In the genomic region with DNA sequence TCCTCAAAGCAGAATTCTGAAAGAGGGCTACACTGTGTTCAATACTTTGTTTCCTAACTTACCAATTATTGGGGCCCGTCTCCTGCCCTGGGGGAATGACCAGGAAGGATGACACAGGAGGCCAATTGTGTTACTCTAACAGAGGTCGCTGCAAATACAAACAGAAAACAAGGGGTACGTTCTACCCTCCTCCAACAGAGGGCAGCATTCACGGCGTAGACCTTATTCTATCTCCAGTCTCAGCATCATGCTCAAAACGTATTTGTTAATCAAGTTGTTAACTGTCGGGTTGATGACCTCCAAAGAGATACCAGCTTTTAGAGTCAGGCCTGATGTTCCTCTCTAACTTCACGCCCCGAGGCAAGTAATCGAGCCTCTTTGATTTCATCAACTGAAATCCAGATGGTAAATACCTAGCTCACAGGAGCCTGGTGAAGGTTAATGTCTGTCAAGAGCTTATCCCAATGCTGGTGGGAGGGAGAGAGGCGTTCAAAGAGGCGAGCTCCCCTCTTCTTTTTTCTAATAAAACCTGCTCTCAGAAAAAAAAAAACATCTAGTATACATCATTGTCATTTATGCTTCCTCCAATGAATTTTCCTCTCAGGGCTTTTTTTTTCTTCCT, we compare ENCODE assay signal across 10 cellular contexts.
DNase-seq lines count a peak whose midpoint lies in the region; ATAC-seq, FAIRE-seq and TF ChIP-seq lines count a peak whose summit lies in the region.
"Had no signal": no experiment of that assay in that cellular context is flagged by ENCODE, and none has a peak within 500 bp of the region (broad histone marks: within the 10 kb centered on the region; RNA-seq: fewer than 3 reads in every experiment).

No MANE protein-coding gene starts in this region.

- H3K9me3 Mint-ChIP-seq in WTC11 = peaks cover 16% of the 10 kb centered on the region

- 0 out of 2 replicates have a peak, but pooled peaks cover 5% of the 10 kb centered on the region for H3K27me3 Mint-ChIP-seq in WTC11 (ENCODE audit: low read depth)

- no peaks in the 10 kb centered on the region for H3K36me3 ChIP-seq in kidney (ENCODE audit: control insufficient read depth in 1 of 2, insufficient read depth in 2 of 2, low read length in 2 of 2)
- H3K36me3 ChIP-seq: BLaER1 treated with 17β-estradiol and CSF1 and Interleukin-3, amounts not matched to agents 10 nM and 100 nM; pancreas had no signal

- H3K27ac Mint-ChIP-seq in WTC11 = no peak overlapping the region

- peaks cover 9% of the 10 kb centered on the region for H3K4me1 Mint-ChIP-seq in WTC11

- CTCF ChIA-PET in WTC11 (lab: Charles Lee) = interaction anchor here (0.9 to 2.4 kb wide), 8 partner anchors 14 to 340 kb away, joined by 3 to 13 read pairs (median 6); no protein-coding TSS in a partner anchor

- POLR2A ChIA-PET in WTC11 (lab: Charles Lee) = interaction anchor here (1.1 kb wide), 1 partner anchor 244 kb away, joined by 3 read pairs; no protein-coding TSS in a partner anchor

- H3K4me3 ChIP-seq in Jurkat, Clone E6-1 (ENCODE audit: low read length) = no peak overlapping the region
- H3K4me3 ChIP-seq in kidney (ENCODE audit: low read length in 2 of 2) = no peak overlapping the region
- H3K4me3 ChIP-seq: BLaER1 treated with 17β-estradiol and CSF1 and Interleukin-3, amounts not matched to agents 10 nM and 100 nM; pancreas had no signal

- peaks cover 3% of the 10 kb centered on the region for H3K36me3 Mint-ChIP-seq in WTC11

- no peaks in the 10 kb centered on the region for H3K4me1 ChIP-seq in kidney (ENCODE audit: control insufficient read depth in 1 of 2, insufficient read depth in 1 of 2, low read depth in 1 of 2, low read length in 2 of 2)
- H3K4me1 ChIP-seq: BLaER1 treated with 17β-estradiol and CSF1 and Interleukin-3, amounts not matched to agents 10 nM and 100 nM; pancreas had no signal

- no peaks in the 10 kb centered on the region for H3K9me3 ChIP-seq in kidney (ENCODE audit: control insufficient read depth in 1 of 2, low read length in 2 of 2)
- H3K9me3 ChIP-seq: pancreas had no signal

- no peak overlapping the region for H3K27ac ChIP-seq in kidney (ENCODE audit: low read depth in 2 of 2, low read length in 2 of 2)
- H3K27ac ChIP-seq: BLaER1 treated with 17β-estradiol and CSF1 and Interleukin-3, amounts not matched to agents 10 nM and 100 nM; pancreas had no signal

- DNase-seq in NCI-H1436 (lab: John Stamatoyannopoulos, UW) = peak; percentile 4
- no peak for DNase-seq in NCI-H1436 treated with DMSO at 0.1 percent for 48 hours (lab: John Stamatoyannopoulos, UW)
- peak; percentile 34 for DNase-seq in Jurkat, Clone E6-1 (ENCODE audit: low read depth, low spot score)
- DNase-seq in WTC11 (ENCODE audit: low spot score) = peak; percentile 66
- no peak for DNase-seq in kidney
- no peak for DNase-seq in NCI-H2227 treated with DMSO at 0.1 percent for 48 hours (lab: John Stamatoyannopoulos, UW)
- no peak for DNase-seq in NCI-H510A (lab: John Stamatoyannopoulos, UW)
- DNase-seq in Right ventricle myocardium superior = no peak
- DNase-seq: pancreas had no signal

- intact Hi-C loops in kidney (cut with DNase I) (no loop called here), Right ventricle myocardium superior (cut with DNase I) (no loop called here)

- no peak overlapping the region for H3K4me3 Mint-ChIP-seq in WTC11

- no peak for FAIRE-seq in kidney (lab: Jason Lieb, UNC)
- FAIRE-seq: pancreas had no signal

- TF ChIP-seq CTCF in WTC11 (IDR thresholded peaks at IDR 0.05) = peak; percentile 63
- TF ChIP-seq CTCF in kidney (IDR thresholded peaks at IDR 0.05; ENCODE audit: borderline replicate concordance, extremely low read depth, insufficient read depth) = peak; percentile 17

- no peak overlapping the region for H3K9ac ChIP-seq in kidney (ENCODE audit: low read length in 2 of 2)
- H3K9ac ChIP-seq: BLaER1 treated with 17β-estradiol and CSF1 and Interleukin-3, amounts not matched to agents 10 nM and 100 nM had no signal

- ATAC-seq in WTC11 (peak; percentile 99), Right ventricle myocardium superior (ENCODE audit: poor library complexity) (no peak)

TF ChIP-seq in WTC11, 78 proteins besides CTCF, POLR2A, EP300 and RAD21:
- TF ChIP-seq GABPB1 (CRISPR knock-in tag; IDR thresholded peaks at IDR 0.05) (no peak), NR2C2 (CRISPR knock-in tag; IDR thresholded peaks at IDR 0.05) (no peak), TP53 (CRISPR knock-in tag; IDR thresholded peaks at IDR 0.05) (no peak), ATF1 (CRISPR knock-in tag; IDR thresholded peaks at IDR 0.05) (no peak), NFE2L1 (CRISPR knock-in tag; IDR thresholded peaks at IDR 0.05) (no peak), TCF7 (CRISPR knock-in tag; IDR thresholded peaks at IDR 0.05; ENCODE audit: low read depth) (no peak), NR3C1 (CRISPR knock-in tag; conservative IDR thresholded peaks at IDR 0.05; ENCODE audit: low read depth) (no peak), SMAD4 (CRISPR knock-in tag; IDR thresholded peaks at IDR 0.05) (no peak), KAT7 (CRISPR knock-in tag; IDR thresholded peaks at IDR 0.05; ENCODE audit: borderline replicate concordance) (no peak), FOXK1 (CRISPR knock-in tag; IDR thresholded peaks at IDR 0.05) (no peak), JUN (CRISPR knock-in tag; IDR thresholded peaks at IDR 0.05) (no peak), MXD4 (CRISPR knock-in tag; IDR thresholded peaks at IDR 0.05; ENCODE audit: borderline replicate concordance) (no peak), ZNF317 (CRISPR knock-in tag; IDR thresholded peaks at IDR 0.05; ENCODE audit: borderline replicate concordance, low read depth) (no peak), EMX1 (CRISPR knock-in tag; IDR thresholded peaks at IDR 0.05) (no peak), SP1 (CRISPR knock-in tag; conservative IDR thresholded peaks at IDR 0.05) (no peak), TEAD1 (CRISPR knock-in tag; IDR thresholded peaks at IDR 0.05) (no peak)
- TF ChIP-seq, protein P1, sequence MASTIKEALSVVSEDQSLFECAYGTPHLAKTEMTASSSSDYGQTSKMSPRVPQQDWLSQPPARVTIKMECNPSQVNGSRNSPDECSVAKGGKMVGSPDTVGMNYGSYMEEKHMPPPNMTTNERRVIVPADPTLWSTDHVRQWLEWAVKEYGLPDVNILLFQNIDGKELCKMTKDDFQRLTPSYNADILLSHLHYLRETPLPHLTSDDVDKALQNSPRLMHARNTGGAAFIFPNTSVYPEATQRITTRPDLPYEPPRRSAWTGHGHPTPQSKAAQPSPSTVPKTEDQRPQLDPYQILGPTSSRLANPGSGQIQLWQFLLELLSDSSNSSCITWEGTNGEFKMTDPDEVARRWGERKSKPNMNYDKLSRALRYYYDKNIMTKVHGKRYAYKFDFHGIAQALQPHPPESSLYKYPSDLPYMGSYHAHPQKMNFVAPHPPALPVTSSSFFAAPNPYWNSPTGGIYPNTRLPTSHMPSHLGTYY (CRISPR knock-in tag; IDR thresholded peaks at IDR 0.05) = no peak
- TF ChIP-seq, protein P2, sequence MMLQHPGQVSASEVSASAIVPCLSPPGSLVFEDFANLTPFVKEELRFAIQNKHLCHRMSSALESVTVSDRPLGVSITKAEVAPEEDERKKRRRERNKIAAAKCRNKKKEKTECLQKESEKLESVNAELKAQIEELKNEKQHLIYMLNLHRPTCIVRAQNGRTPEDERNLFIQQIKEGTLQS (CRISPR knock-in tag; conservative IDR thresholded peaks at IDR 0.05) = no peak
- TF ChIP-seq, protein P3, sequence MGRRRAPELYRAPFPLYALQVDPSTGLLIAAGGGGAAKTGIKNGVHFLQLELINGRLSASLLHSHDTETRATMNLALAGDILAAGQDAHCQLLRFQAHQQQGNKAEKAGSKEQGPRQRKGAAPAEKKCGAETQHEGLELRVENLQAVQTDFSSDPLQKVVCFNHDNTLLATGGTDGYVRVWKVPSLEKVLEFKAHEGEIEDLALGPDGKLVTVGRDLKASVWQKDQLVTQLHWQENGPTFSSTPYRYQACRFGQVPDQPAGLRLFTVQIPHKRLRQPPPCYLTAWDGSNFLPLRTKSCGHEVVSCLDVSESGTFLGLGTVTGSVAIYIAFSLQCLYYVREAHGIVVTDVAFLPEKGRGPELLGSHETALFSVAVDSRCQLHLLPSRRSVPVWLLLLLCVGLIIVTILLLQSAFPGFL (CRISPR knock-in tag; IDR thresholded peaks at IDR 0.05; ENCODE audit: borderline replicate concordance) = no peak

Comparison
In these comparisons a context has a peak if more than half of its experiments do, and no peak if none do; other contexts are left out.
1. DNase-seq: peak in NCI-H1436 (single experiment), Jurkat, Clone E6-1 (single experiment) and WTC11 (single experiment); none in NCI-H1436 treated with DMSO at 0.1 percent for 48 hours (single experiment), kidney (single experiment), NCI-H2227 treated with DMSO at 0.1 percent for 48 hours (single experiment), NCI-H510A (single experiment) and Right ventricle myocardium superior (single experiment).